ENCODE assay signal across 19 cellular contexts in the genomic region with DNA sequence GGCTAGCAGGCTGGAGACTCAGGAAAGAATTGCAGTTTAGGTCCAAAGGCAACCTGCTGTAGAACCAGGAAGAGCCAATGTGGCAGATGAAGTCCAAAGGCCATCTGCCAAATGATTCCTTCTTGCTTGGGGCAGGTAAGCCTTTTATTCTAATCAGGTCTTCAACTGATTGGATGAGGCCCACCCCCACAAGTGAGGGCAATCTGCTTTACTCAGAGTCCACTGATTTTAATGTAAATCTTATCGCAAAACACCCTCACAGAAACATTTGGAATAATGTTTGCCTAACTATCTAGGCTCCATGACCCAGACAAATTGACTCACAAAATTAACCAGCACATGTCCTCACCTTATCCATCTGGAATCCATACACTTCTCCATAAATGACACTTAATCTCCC. TPM values are rescaled to one million over a fixed set of nuclear protein-coding genes. Genes with fewer than 3 reads are reported as not detected.
"Had no signal": no experiment of that assay in that cellular context is flagged by ENCODE, and none has a peak within 500 bp of the region (broad histone marks: within the 10 kb centered on the region; RNA-seq: fewer than 3 reads in every experiment).

No MANE protein-coding gene starts in this region.

- DNase-seq: activated CD4-positive, alpha-beta T cell treated with anti-CD3 and anti-CD28 coated beads for 1 hour; activated CD8-positive, alpha-beta memory T cell treated with anti-CD3 and anti-CD28 coated beads for 24 hours; activated CD8-positive, alpha-beta memory T cell treated with anti-CD3 and anti-CD28 coated beads, Interleukin-2, amount 50 U/mL, for 48 hours; activated gamma-delta T cell treated with Interleukin-2 at 50 U/mL for 16 hours; erythroblast; gastrocnemius medialis; heart left ventricle; left lung; ovary; psoas muscle; right cardiac atrium; T-helper 2 cell; WERI-Rb-1 had no signal

- H3K27ac Mint-ChIP-seq: mesothelial cell of epicardium had no signal

- H3K27me3 Mint-ChIP-seq: stimulated activated naive CD8-positive, alpha-beta T cell treated with anti-CD3 and anti-CD28 coated beads, Interleukin-15, Interleukin-2, amounts not matched to agents 100 ng/mL and 50 ng/mL, for 24 hours had no signal

- H3K4me1 ChIP-seq: ascending aorta, gastrocnemius medialis, psoas muscle, tibial nerve had no signal

- H3K4me3 ChIP-seq: ascending aorta, coronary artery, gastrocnemius medialis, heart left ventricle, left lung, ovary, psoas muscle, tibial nerve had no signal

- H3K9me3 ChIP-seq: gastrocnemius medialis, ovary had no signal

- H3K27me3 ChIP-seq: ascending aorta, gastrocnemius medialis, heart left ventricle, left lung, ovary, tibial nerve had no signal

- H3K4me3 Mint-ChIP-seq: mesothelial cell of epicardium; stimulated activated naive CD8-positive, alpha-beta T cell treated with anti-CD3 and anti-CD28 coated beads, Interleukin-15, Interleukin-2, amounts not matched to agents 100 ng/mL and 50 ng/mL, for 24 hours had no signal

- ATAC-seq: gastrocnemius medialis, heart left ventricle, left lung, psoas muscle had no signal

- H3K36me3 Mint-ChIP-seq: mesothelial cell of epicardium had no signal

- H3K4me1 Mint-ChIP-seq: mesothelial cell of epicardium had no signal

- H3K27ac ChIP-seq: ascending aorta, coronary artery, gastrocnemius medialis, heart left ventricle, ovary, psoas muscle, tibial nerve, WERI-Rb-1 had no signal

- H3K36me3 ChIP-seq: ascending aorta, gastrocnemius medialis, ovary, tibial nerve, WERI-Rb-1 had no signal

RNA-seq across cellular contexts. Expression of a gene that starts 7.8 kb away (rescaled TPM):
- total RNA-seq: kidney epithelial cell, mesothelial cell of epicardium had no signal

RNA-seq across cellular contexts. Expression of a gene that starts 56.4 kb away (rescaled TPM):
- total RNA-seq: kidney epithelial cell, mesothelial cell of epicardium had no signal
